In the genomic region with DNA sequence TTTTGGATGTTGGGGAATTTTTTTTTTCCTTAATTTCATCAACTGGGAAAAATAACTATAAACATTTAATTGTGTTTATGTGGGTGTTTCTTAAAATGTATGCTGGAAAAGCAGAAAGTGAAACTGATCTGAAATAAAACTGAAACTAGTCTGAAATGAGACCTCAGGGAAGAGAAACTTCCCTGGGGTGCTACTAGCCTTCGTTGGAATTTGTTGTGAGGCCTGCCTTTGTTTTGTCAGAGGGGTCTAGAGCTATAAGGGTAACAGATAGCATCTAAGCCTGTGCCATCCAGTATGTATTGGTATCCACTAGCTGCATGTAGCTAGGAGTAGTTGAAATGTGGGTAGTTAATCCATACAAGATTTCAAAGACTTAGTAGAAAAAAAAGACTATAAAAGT, we compare ENCODE assay signal across 1 cellular context.
TF ChIP-seq lines count a peak whose summit lies in the region.

No MANE protein-coding gene starts in this region.

TF ChIP-seq in GM12878, 131 proteins besides CTCF, POLR2A, EP300 and RAD21 (continued from another document):
- TF ChIP-seq, protein P1, sequence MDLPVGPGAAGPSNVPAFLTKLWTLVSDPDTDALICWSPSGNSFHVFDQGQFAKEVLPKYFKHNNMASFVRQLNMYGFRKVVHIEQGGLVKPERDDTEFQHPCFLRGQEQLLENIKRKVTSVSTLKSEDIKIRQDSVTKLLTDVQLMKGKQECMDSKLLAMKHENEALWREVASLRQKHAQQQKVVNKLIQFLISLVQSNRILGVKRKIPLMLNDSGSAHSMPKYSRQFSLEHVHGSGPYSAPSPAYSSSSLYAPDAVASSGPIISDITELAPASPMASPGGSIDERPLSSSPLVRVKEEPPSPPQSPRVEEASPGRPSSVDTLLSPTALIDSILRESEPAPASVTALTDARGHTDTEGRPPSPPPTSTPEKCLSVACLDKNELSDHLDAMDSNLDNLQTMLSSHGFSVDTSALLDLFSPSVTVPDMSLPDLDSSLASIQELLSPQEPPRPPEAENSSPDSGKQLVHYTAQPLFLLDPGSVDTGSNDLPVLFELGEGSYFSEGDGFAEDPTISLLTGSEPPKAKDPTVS (IDR thresholded peaks at IDR 0.05; ENCODE audit: low read depth, low read length), result no peak
- TF ChIP-seq CBX3 (IDR thresholded peaks at IDR 0.05; ENCODE audit: borderline replicate concordance, low read depth), result no peak
- no peak for TF ChIP-seq ETV6 (conservative IDR thresholded peaks at IDR 0.05 in 1 of 2, IDR thresholded peaks at IDR 0.05 in 1 of 2; ENCODE audit: borderline replicate concordance in 1 of 2, low read depth in 1 of 2)
- no peak for TF ChIP-seq RELA (IDR thresholded peaks at IDR 0.05; ENCODE audit: borderline replicate concordance, partially characterized antibody)
- no peak for TF ChIP-seq EZH2 (IDR thresholded peaks at IDR 0.05; ENCODE audit: borderline replicate concordance, control insufficient read depth, low read depth, low read length)
